Comparison of ENCODE assay signal across 2 cellular contexts in the genomic region with DNA sequence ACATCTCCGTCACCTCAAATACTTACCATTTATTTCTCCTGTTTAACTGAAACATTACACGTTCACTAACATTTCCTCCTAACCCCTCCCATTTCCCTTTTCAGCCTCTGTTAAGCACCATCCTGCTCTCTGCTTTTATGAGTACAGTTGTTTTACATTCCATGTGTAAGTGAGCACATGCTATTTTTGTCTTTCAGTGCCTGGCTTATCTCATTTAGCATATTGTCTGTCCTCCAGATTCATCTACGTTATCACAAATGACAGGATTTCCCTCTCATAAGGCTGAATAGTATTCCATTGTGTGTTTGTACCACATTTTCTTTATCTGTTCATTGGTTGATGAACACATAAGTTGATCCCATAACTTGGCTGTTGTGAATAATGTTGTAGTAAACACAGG.
TF ChIP-seq lines count a peak whose summit lies in the region.

No MANE protein-coding gene starts in this region.

TF ChIP-seq in liver, 16 proteins besides CTCF, POLR2A, EP300 and RAD21:
- TF ChIP-seq TAF1 (conservative IDR thresholded peaks at IDR 0.05) (no peak), HNF4G (IDR thresholded peaks at IDR 0.05) (no peak), HNF4A (conservative IDR thresholded peaks at IDR 0.05) (no peak), NR2F2 (IDR thresholded peaks at IDR 0.05) (peak; percentile 21)

TF ChIP-seq in HepG2, 621 proteins besides CTCF, POLR2A, EP300 and RAD21:
- TF ChIP-seq ZNF816 (CRISPR knock-in tag; IDR thresholded peaks at IDR 0.05; ENCODE audit: borderline replicate concordance) (no peak), ZNF644 (CRISPR knock-in tag; IDR thresholded peaks at IDR 0.05; ENCODE audit: low read depth) (no peak), SNAPC2 (CRISPR knock-in tag; IDR thresholded peaks at IDR 0.05) (no peak), NFE2 (CRISPR knock-in tag; IDR thresholded peaks at IDR 0.05) (no peak), BCLAF1 (IDR thresholded peaks at IDR 0.05) (no peak), MXD1 (CRISPR knock-in tag; IDR thresholded peaks at IDR 0.05) (no peak), NR2F2 (IDR thresholded peaks at IDR 0.05; ENCODE audit: borderline replicate concordance, low read depth) (no peak), YEATS2 (CRISPR knock-in tag; IDR thresholded peaks at IDR 0.05; ENCODE audit: borderline replicate concordance) (no peak), ZNF207 (IDR thresholded peaks at IDR 0.05; ENCODE audit: borderline replicate concordance) (no peak), SMAD3 (CRISPR knock-in tag; IDR thresholded peaks at IDR 0.05) (no peak), ZSCAN9 (CRISPR knock-in tag; IDR thresholded peaks at IDR 0.05; ENCODE audit: borderline replicate concordance) (no peak), NAIF1 (CRISPR knock-in tag; IDR thresholded peaks at IDR 0.05; ENCODE audit: borderline replicate concordance) (no peak), JUNB (CRISPR knock-in tag; IDR thresholded peaks at IDR 0.05; ENCODE audit: borderline replicate concordance) (no peak)
- TF ChIP-seq, protein P1, sequence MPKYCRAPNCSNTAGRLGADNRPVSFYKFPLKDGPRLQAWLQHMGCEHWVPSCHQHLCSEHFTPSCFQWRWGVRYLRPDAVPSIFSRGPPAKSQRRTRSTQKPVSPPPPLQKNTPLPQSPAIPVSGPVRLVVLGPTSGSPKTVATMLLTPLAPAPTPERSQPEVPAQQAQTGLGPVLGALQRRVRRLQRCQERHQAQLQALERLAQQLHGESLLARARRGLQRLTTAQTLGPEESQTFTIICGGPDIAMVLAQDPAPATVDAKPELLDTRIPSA (CRISPR knock-in tag; IDR thresholded peaks at IDR 0.05; ENCODE audit: borderline replicate concordance) = no peak
- TF ChIP-seq, protein P2, sequence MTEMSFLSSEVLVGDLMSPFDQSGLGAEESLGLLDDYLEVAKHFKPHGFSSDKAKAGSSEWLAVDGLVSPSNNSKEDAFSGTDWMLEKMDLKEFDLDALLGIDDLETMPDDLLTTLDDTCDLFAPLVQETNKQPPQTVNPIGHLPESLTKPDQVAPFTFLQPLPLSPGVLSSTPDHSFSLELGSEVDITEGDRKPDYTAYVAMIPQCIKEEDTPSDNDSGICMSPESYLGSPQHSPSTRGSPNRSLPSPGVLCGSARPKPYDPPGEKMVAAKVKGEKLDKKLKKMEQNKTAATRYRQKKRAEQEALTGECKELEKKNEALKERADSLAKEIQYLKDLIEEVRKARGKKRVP (CRISPR knock-in tag; IDR thresholded peaks at IDR 0.05) = no peak
- TF ChIP-seq, protein P3, sequence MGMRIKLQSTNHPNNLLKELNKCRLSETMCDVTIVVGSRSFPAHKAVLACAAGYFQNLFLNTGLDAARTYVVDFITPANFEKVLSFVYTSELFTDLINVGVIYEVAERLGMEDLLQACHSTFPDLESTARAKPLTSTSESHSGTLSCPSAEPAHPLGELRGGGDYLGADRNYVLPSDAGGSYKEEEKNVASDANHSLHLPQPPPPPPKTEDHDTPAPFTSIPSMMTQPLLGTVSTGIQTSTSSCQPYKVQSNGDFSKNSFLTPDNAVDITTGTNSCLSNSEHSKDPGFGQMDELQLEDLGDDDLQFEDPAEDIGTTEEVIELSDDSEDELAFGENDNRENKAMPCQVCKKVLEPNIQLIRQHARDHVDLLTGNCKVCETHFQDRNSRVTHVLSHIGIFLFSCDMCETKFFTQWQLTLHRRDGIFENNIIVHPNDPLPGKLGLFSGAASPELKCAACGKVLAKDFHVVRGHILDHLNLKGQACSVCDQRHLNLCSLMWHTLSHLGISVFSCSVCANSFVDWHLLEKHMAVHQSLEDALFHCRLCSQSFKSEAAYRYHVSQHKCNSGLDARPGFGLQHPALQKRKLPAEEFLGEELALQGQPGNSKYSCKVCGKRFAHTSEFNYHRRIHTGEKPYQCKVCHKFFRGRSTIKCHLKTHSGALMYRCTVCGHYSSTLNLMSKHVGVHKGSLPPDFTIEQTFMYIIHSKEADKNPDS (CRISPR knock-in tag; IDR thresholded peaks at IDR 0.05) = no peak
TF ChIP-seq in HepG2: peak in this region for 0.
